9 cellular contexts compared by ENCODE assay signal in genomic region chr14:101823081-101823480, GRCh38.
DNase-seq lines count a peak whose midpoint lies in the region; ATAC-seq and TF ChIP-seq lines count a peak whose summit lies in the region.
"Had no signal": no experiment of that assay in that cellular context is flagged by ENCODE, and none has a peak within 500 bp of the region (broad histone marks: within the 10 kb centered on the region; RNA-seq: fewer than 3 reads in every experiment).

No MANE protein-coding gene starts in this region.

- no peak for TF ChIP-seq CTCF in adrenal gland (IDR thresholded peaks at IDR 0.05)
- no peak for TF ChIP-seq CTCF in vagina (IDR thresholded peaks at IDR 0.05)

- 67 to 79% (median 75%) methylated on average over 9 of the region's 9 CpGs for WGBS in adrenal gland, 4 donors

- peak; percentile 4 for ATAC-seq in left ventricle myocardium superior
- no peak for ATAC-seq in Right ventricle myocardium inferior
- ATAC-seq in sciatic nerve: no peak

- H3K36me3 ChIP-seq in adrenal gland (replicated peaks in 1 of 2) (peaks cover 0 to 5% of the 10 kb centered on the region in 2 donors), mucosa of rectum (ENCODE audit: control insufficient read depth in 2 of 2, insufficient read depth in 2 of 2, low read length in 2 of 2) (peaks cover 0 to 4% of the 10 kb centered on the region in 2 donors), vagina (peaks cover 0 to 5% of the 10 kb centered on the region in 2 donors)

- no peak for TF ChIP-seq POLR2A in adrenal gland (IDR thresholded peaks at IDR 0.05)
- no peak for TF ChIP-seq POLR2A in vagina (IDR thresholded peaks at IDR 0.05)

- no peaks in the 10 kb centered on the region for H3K27me3 ChIP-seq in adrenal gland
- no peaks in the 10 kb centered on the region for H3K27me3 ChIP-seq in mucosa of rectum (ENCODE audit: control insufficient read depth in 2 of 2, insufficient read depth in 2 of 2, low read length in 2 of 2)
- H3K27me3 ChIP-seq in vagina: no peaks in the 10 kb centered on the region
- H3K27me3 ChIP-seq: SJCRH30 had no signal

- peak overlapping the region in 3 of 5 donors; percentile 6 to 90 (median 85) for H3K27ac ChIP-seq in adrenal gland
- H3K27ac ChIP-seq in mucosa of rectum (ENCODE audit: low read depth in 2 of 2, low read length in 2 of 2): peak overlapping the region; percentile 88
- H3K27ac ChIP-seq in vagina: peak overlapping the region; percentile 84
- H3K27ac ChIP-seq: SJCRH30 had no signal

- H3K4me1 ChIP-seq in adrenal gland (replicated peaks in 1 of 2) (peaks cover 23 to 63% of the 10 kb centered on the region in 2 donors), mucosa of rectum (ENCODE audit: control insufficient read depth in 2 of 2, insufficient read depth in 2 of 2, low read length in 2 of 2) (peaks cover 3 to 10% of the 10 kb centered on the region in 2 donors), vagina (peaks cover 47% of the 10 kb centered on the region)

- H3K9me3 ChIP-seq in adrenal gland (replicated peaks in 1 of 3) (no peaks in the 10 kb centered on the region), mucosa of rectum (ENCODE audit: control insufficient read depth in 2 of 2, low read length in 2 of 2) (no peaks in the 10 kb centered on the region), vagina (no peaks in the 10 kb centered on the region)

- H3K9ac ChIP-seq in mucosa of rectum (ENCODE audit: low read depth in 1 of 2, low read length in 2 of 2): peak overlapping the region; percentile 20 to 32

- DNase-seq in left ventricle myocardium superior: no peak
- no peak for DNase-seq in Right ventricle myocardium inferior (ENCODE audit: missing footprints)
- DNase-seq in adrenal gland: no peak
- peak in 1 of 2 donors; percentile 16 for DNase-seq in vagina (ENCODE audit: extremely low spot score in 2 of 2)
- DNase-seq in sciatic nerve (ENCODE audit: low spot score): no peak
- DNase-seq in NCI-H1048 (lab: John Stamatoyannopoulos, UW): no peak
- DNase-seq in cerebellar nuclear complex (lab: John Stamatoyannopoulos, UW): no peak
- DNase-seq: SJCRH30 had no signal

- H3K4me3 ChIP-seq in adrenal gland (no peak overlapping the region), mucosa of rectum (ENCODE audit: low read length in 2 of 2) (peak overlapping the region in 1 of 2 donors; percentile 62), vagina (peak overlapping the region; percentile 21 to 27)
- H3K4me3 ChIP-seq: SJCRH30 had no signal

- intact Hi-C loops in left ventricle myocardium superior (cut with micrococcal nuclease): no loop called here
- intact Hi-C loops in Right ventricle myocardium inferior (cut with DNase I): no loop called here
- intact Hi-C loops in adrenal gland (cut with DNase I): no loop called here
- intact Hi-C loops in vagina (cut with DNase I): no loop called here
- intact Hi-C loops in sciatic nerve (cut with DNase I): no loop called here

Comparison
In these comparisons a context has a peak if more than half of its experiments do, and no peak if none do; other contexts are left out.
1. H3K4me3 ChIP-seq: peak in vagina (2 of 2); none in adrenal gland (0 of 4).
2. Peak in every context shown above with its lines, with median percentiles within 50 percentile points of each other: H3K27ac ChIP-seq.